1 cellular context compared by ENCODE assay signal in genomic region chr1:39753132-39754025, GRCh38.
TF ChIP-seq lines count a peak whose summit lies in the region.

No MANE protein-coding gene starts in this region.

TF ChIP-seq in GM12878, 131 proteins besides CTCF, POLR2A, EP300 and RAD21:
- TF ChIP-seq ZBTB40 (IDR thresholded peaks at IDR 0.05; ENCODE audit: borderline replicate concordance) (no peak), MXI1 (IDR thresholded peaks at IDR 0.05; ENCODE audit: low read depth, low read length) (no peak), USF2 (IDR thresholded peaks at IDR 0.05; ENCODE audit: borderline replicate concordance, low read depth, low read length) (no peak), NR2C1 (IDR thresholded peaks at IDR 0.05) (no peak), SREBF1 (IDR thresholded peaks at IDR 0.05; ENCODE audit: low read length) (no peak), ZBTB33 (IDR thresholded peaks at IDR 0.05) (no peak), POLR2AphosphoS5 (IDR thresholded peaks at IDR 0.05; ENCODE audit: low read length) (no peak), CBX3 (IDR thresholded peaks at IDR 0.05; ENCODE audit: borderline replicate concordance, low read depth) (no peak), JUND (IDR thresholded peaks at IDR 0.05; ENCODE audit: low read depth, low read length) (no peak), HDAC6 (IDR thresholded peaks at IDR 0.05; ENCODE audit: unreplicated experiment) (no peak), USF1 (IDR thresholded peaks at IDR 0.05; ENCODE audit: borderline replicate concordance, extremely low read length, insufficient read depth, low read depth, low read length) (no peak), BCL11A (IDR thresholded peaks at IDR 0.05; ENCODE audit: low read depth, low read length) (no peak), CUX1 (IDR thresholded peaks at IDR 0.05; ENCODE audit: insufficient replicate concordance, low read depth, low read length) (no peak), RFX5 (IDR thresholded peaks at IDR 0.05; ENCODE audit: low read depth, low read length) (no peak), EED (IDR thresholded peaks at IDR 0.05; ENCODE audit: low read depth) (no peak), BCLAF1 (IDR thresholded peaks at IDR 0.05) (no peak), ZBED1 (IDR thresholded peaks at IDR 0.05; ENCODE audit: borderline replicate concordance) (no peak), SMAD5 (IDR thresholded peaks at IDR 0.05; ENCODE audit: low read depth) (no peak), TCF7 (IDR thresholded peaks at IDR 0.05; ENCODE audit: borderline replicate concordance) (no peak), STAT1 (conservative IDR thresholded peaks at IDR 0.05) (no peak)
TF ChIP-seq in GM12878: peak in this region for 0.
